In genomic region chr5:115656404-115656803, GRCh38 we compare ENCODE assay signal across 28 cellular contexts.
"Had no signal": no experiment of that assay in that cellular context is flagged by ENCODE, and none has a peak within 500 bp of the region (broad histone marks: within the 10 kb centered on the region; RNA-seq: fewer than 3 reads in every experiment).

No MANE protein-coding gene starts in this region.

- H3K4me3 ChIP-seq: body of pancreas, cardiac muscle cell, coronary artery, heart left ventricle, left lung, lower lobe of right lung, neural progenitor cell, psoas muscle, right atrium auricular region, spleen, tibial nerve had no signal

- H3K4me1 ChIP-seq: body of pancreas, heart left ventricle, left lung, lower lobe of right lung, parathyroid adenoma, psoas muscle, right atrium auricular region, spleen had no signal

- H3K27me3 ChIP-seq: body of pancreas, cardiac muscle cell, left lung, neural progenitor cell, right atrium auricular region, tibial nerve had no signal

- H3K36me3 Mint-ChIP-seq: activated naive CD4-positive, alpha-beta T cell treated with anti-CD3 and anti-CD28 coated beads, Interleukin-2, amount 50 U/mL, for 72 hours; natural killer cell; neural progenitor cell had no signal

- ATAC-seq: activated CD4-positive, alpha-beta T cell treated with anti-CD3 and anti-CD28 coated beads for 36 hours; activated naive CD4-positive, alpha-beta T cell treated with anti-CD3 and anti-CD28 coated beads, Interleukin-2, amount 50 U/mL, for 72 hours; activated T-cell treated with anti-CD3 and anti-CD28 coated beads, Interleukin-2, amount 50 U/mL, for 72 hours; body of pancreas; effector memory CD8-positive, alpha-beta T cell; foreskin keratinocyte; heart left ventricle; left lung; lower lobe of right lung; natural killer cell; psoas muscle had no signal

- H3K4me3 Mint-ChIP-seq: activated CD4-positive, alpha-beta T cell treated with anti-CD3 and anti-CD28 coated beads for 36 hours; activated T-cell treated with anti-CD3 and anti-CD28 coated beads, Interleukin-2, amount 50 U/mL, for 72 hours; effector memory CD8-positive, alpha-beta T cell; natural killer cell; neural progenitor cell had no signal

- DNase-seq: activated CD4-positive, alpha-beta T cell treated with anti-CD3 and anti-CD28 coated beads for 36 hours; activated CD4-positive, alpha-beta T cell treated with anti-CD3 and anti-CD28 coated beads, Interleukin-2, amount 50 U/mL, for 4 hours; activated CD4-positive, CD25-positive, alpha-beta regulatory T cell; activated naive CD4-positive, alpha-beta T cell; activated T-cell treated with anti-CD3 and anti-CD28 coated beads for 4 hours; activated T-cell treated with anti-CD3 and anti-CD28 coated beads, Interleukin-2, amount 50 U/mL, for 72 hours; body of pancreas; effector memory CD8-positive, alpha-beta T cell; erythroblast; foreskin keratinocyte; heart left ventricle; hypothalamus; left lung; lower lobe of right lung; mesendoderm; natural killer cell; occipital lobe; psoas muscle; spleen; stimulated activated naive CD4-positive, alpha-beta T cell; T-helper 1 cell had no signal

- H3K27ac Mint-ChIP-seq: activated CD4-positive, alpha-beta T cell treated with anti-CD3 and anti-CD28 coated beads for 36 hours; activated naive CD4-positive, alpha-beta T cell treated with anti-CD3 and anti-CD28 coated beads, Interleukin-2, amount 50 U/mL, for 72 hours; activated T-cell treated with anti-CD3 and anti-CD28 coated beads, Interleukin-2, amount 50 U/mL, for 72 hours; effector memory CD8-positive, alpha-beta T cell; natural killer cell; neural progenitor cell had no signal

- H3K4me1 Mint-ChIP-seq: activated CD4-positive, alpha-beta T cell treated with anti-CD3 and anti-CD28 coated beads for 36 hours; natural killer cell had no signal

- H3K9ac ChIP-seq: neural progenitor cell, parathyroid adenoma had no signal

- H3K9me3 ChIP-seq: body of pancreas, left lung, psoas muscle, right atrium auricular region had no signal

- H3K79me2 ChIP-seq: parathyroid adenoma had no signal

- H3K36me3 ChIP-seq: cardiac muscle cell, heart left ventricle, left lung, lower lobe of right lung, neural progenitor cell, right atrium auricular region, spleen, tibial nerve had no signal

- H2AFZ ChIP-seq: neural progenitor cell, parathyroid adenoma had no signal

- H3K9me3 Mint-ChIP-seq: activated naive CD4-positive, alpha-beta T cell treated with anti-CD3 and anti-CD28 coated beads, Interleukin-2, amount 50 U/mL, for 72 hours; activated T-cell treated with anti-CD3 and anti-CD28 coated beads, Interleukin-2, amount 50 U/mL, for 72 hours; effector memory CD8-positive, alpha-beta T cell; natural killer cell had no signal

- H3K27ac ChIP-seq: body of pancreas, cardiac muscle cell, coronary artery, foreskin keratinocyte, heart left ventricle, left lung, lower lobe of right lung, neural progenitor cell, parathyroid adenoma, psoas muscle, right atrium auricular region, spleen, tibial nerve had no signal

- H3K4me2 ChIP-seq: neural progenitor cell had no signal
